37 cellular contexts compared by ENCODE assay signal in the genomic region with DNA sequence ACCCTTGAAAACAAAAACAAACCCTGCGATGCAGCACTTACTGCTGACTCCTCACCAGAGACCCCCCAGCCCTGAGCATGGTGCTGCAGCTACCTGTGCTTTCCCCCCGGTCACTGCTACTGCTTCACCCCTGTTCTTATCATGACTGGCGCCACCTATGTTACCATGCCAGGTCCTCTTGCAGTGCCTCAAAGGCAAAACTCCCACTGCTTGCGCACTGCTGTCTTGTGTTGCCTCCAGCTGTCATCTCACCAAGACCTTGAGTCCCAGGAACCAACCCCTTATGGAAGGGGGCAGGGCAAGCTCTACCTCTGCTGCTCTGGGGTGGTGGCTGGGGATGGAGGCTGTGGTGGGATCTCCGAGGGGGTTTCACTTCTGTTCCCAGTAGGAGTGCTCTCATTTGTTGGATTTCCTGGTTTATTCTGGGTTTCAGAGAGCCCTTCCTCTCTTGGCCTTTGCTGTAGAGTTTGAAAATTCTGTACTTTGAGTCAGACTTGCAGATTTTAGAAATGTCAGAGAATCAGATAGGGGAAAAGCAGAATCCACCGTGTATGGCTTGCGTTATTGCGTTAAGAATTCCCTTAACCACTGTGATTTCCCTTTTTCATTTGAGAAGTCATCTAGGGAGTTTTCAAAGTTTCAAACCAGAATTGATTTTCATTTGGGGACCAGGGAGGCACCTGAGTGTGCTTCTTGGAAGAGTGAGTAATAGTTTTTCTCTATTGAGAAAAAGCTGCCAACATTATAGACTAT.
DNase-seq lines count a peak whose midpoint lies in the region; ATAC-seq and TF ChIP-seq lines count a peak whose summit lies in the region.
"Had no signal": no experiment of that assay in that cellular context is flagged by ENCODE, and none has a peak within 500 bp of the region (broad histone marks: within the 10 kb centered on the region; RNA-seq: fewer than 3 reads in every experiment).

No MANE protein-coding gene starts in this region.

- no peaks in the 10 kb centered on the region for H3K9me3 ChIP-seq in H9 (ENCODE audit: control insufficient read depth, low read depth, low read length)
- H3K9me3 ChIP-seq: ascending aorta, prostate gland, sigmoid colon, SK-N-SH, suprapubic skin, upper lobe of right lung had no signal

- no peak overlapping the region for H3K14ac ChIP-seq in H9 (ENCODE audit: insufficient read depth, low read length)

- no peaks in the 10 kb centered on the region for H3K36me3 Mint-ChIP-seq in activated CD4-positive, alpha-beta T cell treated with anti-CD3 and anti-CD28 coated beads for 36 hours (ENCODE audit: low read depth)
- peaks cover 0 to 5% (median 4%) of the 10 kb centered on the region in 3 experiments; a peak in 2 of 7 replicates for H3K36me3 Mint-ChIP-seq in H9 (ENCODE audit: insufficient read depth in 1 of 3, low read depth in 3 of 3)
- H3K36me3 Mint-ChIP-seq in WTC11, result no peaks in the 10 kb centered on the region
- H3K36me3 Mint-ChIP-seq in stimulated activated naive B cell treated with anti-CD40 and anti-IgM and Interleukin-4, amounts not matched to agents 10 μg/mL and 1 μg/mL and 100 μg/mL, for 72 hours, result no peaks in the 10 kb centered on the region
- H3K36me3 Mint-ChIP-seq: activated naive CD8-positive, alpha-beta T cell treated with anti-CD3 and anti-CD28 coated beads, Interleukin-2, amount 10 ng/mL, durations not matched to agents 7 days and 5 days; IgD-negative memory B cell; naive thymus-derived CD8-positive, alpha-beta T cell had no signal

- H2BK120ac ChIP-seq in H9 (ENCODE audit: low read depth, low read length, poor library complexity, severe bottlenecking), result no peak overlapping the region

- H3K4ac ChIP-seq in H9 (ENCODE audit: low read depth, low read length), result no peak overlapping the region

- H4K91ac ChIP-seq in H9 (ENCODE audit: insufficient read length, low read depth, low read length), result no peak overlapping the region

- CTCF ChIA-PET in activated CD4-positive, alpha-beta T cell treated with anti-CD3 and anti-CD28 coated beads for 36 hours (lab: Charles Lee), result interaction anchor here (0.9 to 1.0 kb wide), 2 partner anchors 95 to 113 kb away, joined by 3 read pairs; no protein-coding TSS in a partner anchor
- CTCF ChIA-PET in WTC11 (lab: Charles Lee), result interaction anchor here (1.0 to 2.1 kb wide), 3 partner anchors 10 to 113 kb away, joined by 3 to 11 read pairs (median 7); a partner anchor contains a TSS

- H3K4me2 ChIP-seq in H9 (ENCODE audit: insufficient read depth, insufficient read length, low read length), result no peak overlapping the region
- H3K4me2 ChIP-seq: SK-N-SH had no signal

- H2BK15ac ChIP-seq in H9 (ENCODE audit: low read depth, low read length), result no peak overlapping the region

- peaks cover 2% of the 10 kb centered on the region for H3K27me3 Mint-ChIP-seq in activated CD4-positive, alpha-beta T cell treated with anti-CD3 and anti-CD28 coated beads for 36 hours
- H3K27me3 Mint-ChIP-seq in H9 (ENCODE audit: low read depth), result no peaks in the 10 kb centered on the region; the same call in 1 of the 2 replicates
- no peaks in the 10 kb centered on the region for H3K27me3 Mint-ChIP-seq in WTC11 (ENCODE audit: low read depth)
- H3K27me3 Mint-ChIP-seq in stimulated activated naive B cell treated with anti-CD40 and anti-IgM and Interleukin-4, amounts not matched to agents 10 μg/mL and 1 μg/mL and 100 μg/mL, for 72 hours, result no peaks in the 10 kb centered on the region

- H3K27ac ChIP-seq in H9 (ENCODE audit: insufficient read length, low read depth, low read length), result no peak overlapping the region
- H3K27ac ChIP-seq in substantia nigra (ENCODE audit: low read depth, low read length, poor library complexity, severe bottlenecking), result no peak overlapping the region
- H3K27ac ChIP-seq: ascending aorta, epithelial cell of prostate, prostate gland, sigmoid colon, suprapubic skin, upper lobe of right lung had no signal

- peaks cover 3% of the 10 kb centered on the region; the same call in 1 of the 2 replicates for H3K4me1 ChIP-seq in H9 (ENCODE audit: insufficient read depth, low read length)
- H3K4me1 ChIP-seq: prostate gland, sigmoid colon, upper lobe of right lung had no signal

- H4K8ac ChIP-seq in H9 (replicated peaks; ENCODE audit: insufficient read length, low read depth, low read length), result no peak overlapping the region

- H3K23me2 ChIP-seq in H9 (ENCODE audit: insufficient read length, low read depth, low read length, poor library complexity, severe bottlenecking), result no peaks in the 10 kb centered on the region

- H3K4me1 Mint-ChIP-seq in activated CD4-positive, alpha-beta T cell treated with anti-CD3 and anti-CD28 coated beads for 36 hours, result peaks cover 8% of the 10 kb centered on the region
- H3K4me1 Mint-ChIP-seq in H9 (peaks cover 18 to 29% of the 10 kb centered on the region in 2 experiments), WTC11 (0 out of 2 replicates have a peak, but pooled peaks cover 3% of the 10 kb centered on the region)
- peaks cover 9 to 15% of the 10 kb centered on the region in 2 donors for H3K4me1 Mint-ChIP-seq in stimulated activated naive B cell treated with anti-CD40 and anti-IgM and Interleukin-4, amounts not matched to agents 10 μg/mL and 1 μg/mL and 100 μg/mL, for 72 hours
- H3K4me1 Mint-ChIP-seq: activated naive CD8-positive, alpha-beta T cell treated with anti-CD3 and anti-CD28 coated beads, Interleukin-2, amount 10 ng/mL, durations not matched to agents 7 days and 5 days; CD4-positive, alpha-beta memory T cell; naive thymus-derived CD8-positive, alpha-beta T cell had no signal

- TF ChIP-seq CTCF in H9 (conservative IDR thresholded peaks at IDR 0.05), result peak; percentile 33; the same call in 2 of the 3 replicates
- no peak for TF ChIP-seq CTCF in WTC11 (IDR thresholded peaks at IDR 0.05)

- no peaks in the 10 kb centered on the region for H3K27me3 ChIP-seq in H9 (ENCODE audit: insufficient read depth, low read length)
- H3K27me3 ChIP-seq: ascending aorta, suprapubic skin, upper lobe of right lung had no signal

- no peak overlapping the region for H3K56ac ChIP-seq in H9 (ENCODE audit: insufficient read length, low read depth, low read length)

- peak; percentile 16 for ATAC-seq in activated CD4-positive, alpha-beta T cell treated with anti-CD3 and anti-CD28 coated beads for 36 hours
- ATAC-seq in WTC11, result peak; percentile 47
- peak; percentile 25 to 53 for ATAC-seq in stimulated activated naive B cell treated with anti-CD40 and anti-IgM and Interleukin-4, amounts not matched to agents 10 μg/mL and 1 μg/mL and 100 μg/mL, for 72 hours (replicated peaks)
- ATAC-seq: activated CD8-positive, alpha-beta T cell treated with anti-CD3 and anti-CD28 coated beads, Interleukin-2, amount 10 ng/mL, durations not matched to agents 7 days and 5 days; left cardiac atrium; naive thymus-derived CD8-positive, alpha-beta T cell; upper lobe of right lung had no signal

- POLR2A ChIA-PET in activated CD4-positive, alpha-beta T cell treated with anti-CD3 and anti-CD28 coated beads for 36 hours (lab: Charles Lee), result no interaction called here
- POLR2A ChIA-PET in WTC11 (lab: Charles Lee), result interaction anchor here (0.5 to 0.6 kb wide), 2 partner anchors 96 to 617 kb away, joined by 3 to 7 read pairs; no protein-coding TSS in a partner anchor

- H3K79me1 ChIP-seq in H9 (ENCODE audit: insufficient read depth, low read depth, low read length, poor library complexity, severe bottlenecking), result no peaks in the 10 kb centered on the region

- H2AFZ ChIP-seq in H9 (ENCODE audit: low read length), result no peak overlapping the region

- H3K18ac ChIP-seq in H9 (ENCODE audit: insufficient read length, low read depth, low read length), result no peak overlapping the region

- no peak overlapping the region for H3K23ac ChIP-seq in H9 (ENCODE audit: insufficient read length, low read depth, low read length)

- H2BK5ac ChIP-seq in H9 (ENCODE audit: insufficient read length, low read length), result no peak overlapping the region

- H3T11ph ChIP-seq in H9 (ENCODE audit: low read length), result no peak overlapping the region

- no peak overlapping the region for H3K4me3 Mint-ChIP-seq in activated CD4-positive, alpha-beta T cell treated with anti-CD3 and anti-CD28 coated beads for 36 hours
- H3K4me3 Mint-ChIP-seq in H9, result no peak overlapping the region
- no peak overlapping the region for H3K4me3 Mint-ChIP-seq in WTC11
- no peak overlapping the region for H3K4me3 Mint-ChIP-seq in stimulated activated naive B cell treated with anti-CD40 and anti-IgM and Interleukin-4, amounts not matched to agents 10 μg/mL and 1 μg/mL and 100 μg/mL, for 72 hours
- H3K4me3 Mint-ChIP-seq: activated CD8-positive, alpha-beta T cell treated with anti-CD3 and anti-CD28 coated beads, Interleukin-2, amount 10 ng/mL, durations not matched to agents 7 days and 5 days; activated naive CD8-positive, alpha-beta T cell treated with anti-CD3 and anti-CD28 coated beads, Interleukin-2, amount 10 ng/mL, durations not matched to agents 7 days and 5 days; CD4-positive, alpha-beta memory T cell; HFFc6; IgD-negative memory B cell; immature natural killer cell; naive thymus-derived CD8-positive, alpha-beta T cell; T-helper 1 cell treated with Interleukin-12 subunit alpha and Interleukin-12 subunit beta and Interleukin-4 antibody, amounts not matched to agents 30 μg/mL and 1 μg/mL, for 36 hours had no signal

- H3K79me2 ChIP-seq in H9 (ENCODE audit: insufficient read depth, low read length), result no peaks in the 10 kb centered on the region

- H2AK5ac ChIP-seq in H9 (ENCODE audit: insufficient read length, low read length), result no peak overlapping the region

- H4K20me1 ChIP-seq in H9 (ENCODE audit: control insufficient read depth, insufficient read depth, insufficient read length), result no peaks in the 10 kb centered on the region

- peak; percentile 11 for DNase-seq in activated CD4-positive, alpha-beta T cell treated with anti-CD3 and anti-CD28 coated beads for 36 hours
- no peak for DNase-seq in activated CD4-positive, alpha-beta T cell treated with anti-CD3 and anti-CD28 coated beads, Interleukin-2, amount 50 U/mL, for 4 hours
- DNase-seq in H9, result peak; percentile 69
- DNase-seq in WTC11 (ENCODE audit: low spot score), result no peak
- DNase-seq in stimulated activated naive B cell treated with anti-CD40 and anti-IgM and Interleukin-4, amounts not matched to agents 10 μg/mL and 1 μg/mL and 100 μg/mL, for 72 hours, result no peak
- DNase-seq in cerebellum (ENCODE audit: low spot score), result no peak
- no peak for DNase-seq in substantia nigra (lab: John Stamatoyannopoulos, UW)
- DNase-seq in SK-N-DZ (ENCODE audit: low spot score), result no peak
- DNase-seq: activated CD4-positive, CD25-positive, alpha-beta regulatory T cell treated with anti-CD3 and anti-CD28 coated beads, Interleukin-2, amount 50 U/mL, for 72 hours; activated CD8-positive, alpha-beta T cell treated with anti-CD3 and anti-CD28 coated beads, Interleukin-2, amount 10 ng/mL, durations not matched to agents 7 days and 5 days; activated gamma-delta T cell; activated naive CD8-positive, alpha-beta T cell treated with anti-CD3 and anti-CD28 coated beads, Interleukin-2, amount 10 ng/mL, durations not matched to agents 7 days and 5 days; AML-193; CD4-positive, alpha-beta memory T cell; effector CD8-positive, alpha-beta T cell; HFFc6; hypothalamus; immature natural killer cell; left cardiac atrium; naive thymus-derived CD8-positive, alpha-beta T cell; NCI-H1048; NCI-H187 treated with DMSO at 0.1 percent for 48 hours; NCI-H2171; NCI-H510A; occipital lobe; OCI-M1; sigmoid colon; SK-N-SH; stimulated activated CD4-positive, alpha-beta T cell treated with anti-CD3 and anti-CD28 coated beads, Interleukin-12 subunit alpha, Interleukin-12 subunit beta, amount 100 ng/mL, for 4 hours; stimulated activated CD4-positive, alpha-beta T cell treated with anti-CD3 and anti-CD28 coated beads, Interleukin-2, amount 100 ng/mL, for 48 hours; upper lobe of right lung had no signal

- no peak overlapping the region for H4K5ac ChIP-seq in H9 (ENCODE audit: insufficient read length, low read depth, low read length)

- intact Hi-C loops in activated CD4-positive, alpha-beta T cell treated with anti-CD3 and anti-CD28 coated beads for 36 hours (cut with DNase I, micrococcal nuclease), result no loop called here

- H3K27ac Mint-ChIP-seq in activated CD4-positive, alpha-beta T cell treated with anti-CD3 and anti-CD28 coated beads for 36 hours, result no peak overlapping the region
- no peak overlapping the region for H3K27ac Mint-ChIP-seq in H9
- no peak overlapping the region for H3K27ac Mint-ChIP-seq in WTC11
- H3K27ac Mint-ChIP-seq in stimulated activated naive B cell treated with anti-CD40 and anti-IgM and Interleukin-4, amounts not matched to agents 10 μg/mL and 1 μg/mL and 100 μg/mL, for 72 hours, result peak overlapping the region; percentile 27
- H3K27ac Mint-ChIP-seq: activated CD8-positive, alpha-beta T cell treated with anti-CD3 and anti-CD28 coated beads, Interleukin-2, amount 10 ng/mL, durations not matched to agents 7 days and 5 days; activated naive CD8-positive, alpha-beta T cell treated with anti-CD3 and anti-CD28 coated beads, Interleukin-2, amount 10 ng/mL, durations not matched to agents 7 days and 5 days; HFFc6; IgD-negative memory B cell; T-helper 1 cell treated with Interleukin-12 subunit alpha and Interleukin-12 subunit beta and Interleukin-4 antibody, amounts not matched to agents 30 μg/mL and 1 μg/mL, for 36 hours had no signal

- H2BK20ac ChIP-seq in H9 (ENCODE audit: low read depth, low read length, poor library complexity, severe bottlenecking), result no peak overlapping the region

- H3K9ac ChIP-seq in H9 (ENCODE audit: extremely low read depth, insufficient read length, low read length), result no peak overlapping the region
- H3K9ac ChIP-seq: SK-N-SH had no signal

- no CpG with 5 or more reads among the region's 8 CpGs for WGBS in H9 (ENCODE audit: extremely low coverage, insufficient read length, low lambda C conversion rate)

- H3K9me3 Mint-ChIP-seq in activated CD4-positive, alpha-beta T cell treated with anti-CD3 and anti-CD28 coated beads for 36 hours (ENCODE audit: low read depth), result no peaks in the 10 kb centered on the region
- H3K9me3 Mint-ChIP-seq in H9, result peaks cover 0 to 3% of the 10 kb centered on the region in 2 experiments; a peak in 3 of 5 replicates
- peaks cover 6% of the 10 kb centered on the region for H3K9me3 Mint-ChIP-seq in WTC11
- H3K9me3 Mint-ChIP-seq in stimulated activated naive B cell treated with anti-CD40 and anti-IgM and Interleukin-4, amounts not matched to agents 10 μg/mL and 1 μg/mL and 100 μg/mL, for 72 hours, result no peaks in the 10 kb centered on the region
- H3K9me3 Mint-ChIP-seq: activated naive CD8-positive, alpha-beta T cell treated with anti-CD3 and anti-CD28 coated beads, Interleukin-2, amount 10 ng/mL, durations not matched to agents 7 days and 5 days; CD4-positive, alpha-beta memory T cell; HFFc6; IgD-negative memory B cell; immature natural killer cell; naive thymus-derived CD8-positive, alpha-beta T cell; T-helper 1 cell treated with Interleukin-12 subunit alpha and Interleukin-12 subunit beta and Interleukin-4 antibody, amounts not matched to agents 30 μg/mL and 1 μg/mL, for 36 hours had no signal

- H2BK12ac ChIP-seq in H9 (ENCODE audit: insufficient read length, low read depth, low read length), result no peak overlapping the region

Comparison
In these comparisons a context has a peak if more than half of its experiments do, and no peak if none do; other contexts are left out.
1. DNase-seq: peak in activated CD4-positive, alpha-beta T cell treated with anti-CD3 and anti-CD28 coated beads for 36 hours (single experiment) and H9 (single experiment); none in activated CD4-positive, alpha-beta T cell treated with anti-CD3 and anti-CD28 coated beads, Interleukin-2, amount 50 U/mL, for 4 hours (0 of 2), WTC11 (single experiment), stimulated activated naive B cell treated with anti-CD40 and anti-IgM and Interleukin-4, amounts not matched to agents 10 μg/mL and 1 μg/mL and 100 μg/mL, for 72 hours (single experiment), cerebellum (single experiment), substantia nigra (0 of 49) and SK-N-DZ (single experiment).
2. Peak in every context shown above with its lines, with median percentiles within 50 percentile points of each other: ATAC-seq.